In the genomic region with DNA sequence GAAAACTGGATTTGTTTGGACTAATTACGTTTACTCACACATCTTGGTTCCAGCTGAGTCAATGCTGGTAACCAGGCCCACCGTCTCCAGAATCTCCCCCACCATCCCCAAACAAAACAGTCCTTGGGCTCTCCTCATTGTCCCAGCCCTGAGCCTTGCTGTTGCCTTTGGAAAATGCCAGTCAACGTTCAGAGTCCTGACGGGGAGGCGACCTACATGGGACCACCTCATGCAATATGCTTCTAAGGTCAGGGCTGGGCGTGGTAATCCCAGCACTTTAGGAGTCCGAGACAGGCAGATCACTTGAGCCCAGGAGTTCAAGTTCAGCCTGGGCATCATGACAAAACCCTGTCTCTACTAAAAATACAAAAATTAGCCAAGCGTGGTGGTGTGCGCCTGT, we compare ENCODE assay signal across 22 cellular contexts.
"Had no signal": no experiment of that assay in that cellular context is flagged by ENCODE, and none has a peak within 500 bp of the region (broad histone marks: within the 10 kb centered on the region; RNA-seq: fewer than 3 reads in every experiment).

No MANE protein-coding gene starts in this region.

- H3K79me2 ChIP-seq: hepatocyte, parathyroid adenoma had no signal

- H3K27ac ChIP-seq: heart left ventricle, hepatocyte, left ventricle myocardium inferior, neural progenitor cell, neutrophil, parathyroid adenoma, right atrium auricular region, right lobe of liver, skin epidermis, stomach, thoracic aorta, tibial artery, uterus had no signal

- H3K4me1 ChIP-seq: heart left ventricle, left ventricle myocardium inferior, parathyroid adenoma, right atrium auricular region, right lobe of liver, stomach, tibial artery, uterus had no signal

- H3K27me3 ChIP-seq: heart left ventricle, hepatocyte, neural progenitor cell, right atrium auricular region, right lobe of liver, uterus had no signal

- DNase-seq: heart left ventricle; islet precursor cell; left ventricle myocardium inferior; naive B cell; natural killer cell; nephron progenitor cell; occipital lobe; stimulated activated CD4-positive, alpha-beta T cell treated with anti-CD3 and anti-CD28 coated beads, Interleukin-2, amount 100 ng/mL, for 48 hours; stimulated activated CD4-positive, alpha-beta T cell treated with anti-CD3 and anti-CD28 coated beads, Interleukin-4, amount 100 ng/mL, for 4 hours; stimulated activated CD8-positive, alpha-beta memory T cell treated with anti-CD3 and anti-CD28 coated beads, Interleukin-4, amount 100 ng/mL, for 48 hours; stimulated activated naive CD8-positive, alpha-beta T cell treated with anti-CD3 and anti-CD28 coated beads, Interleukin-15, Interleukin-2, amounts not matched to agents 100 U/mL and 50 U/mL, for 24 hours; stomach; uterus had no signal

- H3K9ac ChIP-seq: neural progenitor cell, parathyroid adenoma had no signal

- H3K4me3 ChIP-seq: heart left ventricle, hepatocyte, left ventricle myocardium inferior, neural progenitor cell, right atrium auricular region, right lobe of liver, skin epidermis, stomach, thoracic aorta, tibial artery, uterus had no signal

- H3K36me3 ChIP-seq: heart left ventricle, left ventricle myocardium inferior, neural progenitor cell, neutrophil, right atrium auricular region, stomach, thoracic aorta, tibial artery, uterus had no signal

- H3K9me3 ChIP-seq: neutrophil had no signal

- H3K4me2 ChIP-seq: hepatocyte, neural progenitor cell had no signal
